Comparison of ENCODE assay signal across 8 cellular contexts in genomic region chr7:24825931-24826661, GRCh38.
DNase-seq lines count a peak whose midpoint lies in the region; ATAC-seq and TF ChIP-seq lines count a peak whose summit lies in the region.

No MANE protein-coding gene starts in this region.

- H3K27ac ChIP-seq in gastroesophageal sphincter (peak overlapping the region in 2 of 4 donors; percentile 5 to 35), suprapubic skin (peak overlapping the region; percentile 64)

- no peak for TF ChIP-seq CTCF in activated B cell treated with CpG ODN at 0.5 μM for 24 hours (IDR thresholded peaks at IDR 0.05)
- no peak for TF ChIP-seq CTCF in gastroesophageal sphincter (IDR thresholded peaks at IDR 0.05)
- TF ChIP-seq CTCF in suprapubic skin (IDR thresholded peaks at IDR 0.05) = no peak

- no peaks in the 10 kb centered on the region for H3K9me3 Mint-ChIP-seq in activated B cell treated with CpG ODN at 0.5 μM for 24 hours

- DNase-seq in activated CD8-positive, alpha-beta memory T cell treated with anti-CD3 and anti-CD28 coated beads for 24 hours = peak; percentile 61
- DNase-seq in activated CD8-positive, alpha-beta memory T cell treated with anti-CD3 and anti-CD28 coated beads, Interleukin-2, amount 50 U/mL, for 4 hours = no peak
- DNase-seq in activated B cell treated with CpG ODN at 0.5 μM for 24 hours (no peak), suprapubic skin (ENCODE audit: low spot score in 2 of 2) (no peak), NCI-H2081 treated with DMSO at 0.1 percent for 48 hours (lab: John Stamatoyannopoulos, UW) (no peak), NCI-H446 (lab: John Stamatoyannopoulos, UW) (no peak)
- no peak for DNase-seq in stimulated activated CD4-positive, alpha-beta T cell treated with anti-CD3 and anti-CD28 coated beads, Interleukin-1b, Interleukin-23, amount 100 ng/mL, for 48 hours

- peak overlapping the region; percentile 31 for H3K27ac Mint-ChIP-seq in activated B cell treated with CpG ODN at 0.5 μM for 24 hours

- H3K27me3 Mint-ChIP-seq in activated B cell treated with CpG ODN at 0.5 μM for 24 hours = no peaks in the 10 kb centered on the region

- H3K4me1 Mint-ChIP-seq in activated B cell treated with CpG ODN at 0.5 μM for 24 hours = peaks cover 61% of the 10 kb centered on the region

- H3K9me3 ChIP-seq in gastroesophageal sphincter (no peaks in the 10 kb centered on the region), suprapubic skin (no peaks in the 10 kb centered on the region)

- intact Hi-C loops in activated B cell treated with CpG ODN at 0.5 μM for 24 hours (cut with micrococcal nuclease) = loop anchor here (10.0 kb wide), 1 partner anchor 1451 kb away; no protein-coding TSS in a partner anchor

- TF ChIP-seq POLR2A in gastroesophageal sphincter (IDR thresholded peaks at IDR 0.05) (no peak), suprapubic skin (IDR thresholded peaks at IDR 0.05) (no peak)

- 47 to 54% methylated on average over 6 of the region's 6 CpGs for WGBS in gastroesophageal sphincter (ENCODE audit: low coverage in 1 of 2), 2 donors
- 44% methylated on average over 6 of the region's 6 CpGs for WGBS in suprapubic skin

- H3K27me3 ChIP-seq in gastroesophageal sphincter = no peaks in the 10 kb centered on the region
- no peaks in the 10 kb centered on the region for H3K27me3 ChIP-seq in suprapubic skin

- peaks cover 29% of the 10 kb centered on the region for H3K36me3 Mint-ChIP-seq in activated B cell treated with CpG ODN at 0.5 μM for 24 hours (ENCODE audit: low read depth)

- H3K4me1 ChIP-seq in gastroesophageal sphincter (peaks cover 3 to 65% (median 15%) of the 10 kb centered on the region in 3 donors), suprapubic skin (peaks cover 56% of the 10 kb centered on the region)

- no peak overlapping the region for H3K4me3 Mint-ChIP-seq in activated B cell treated with CpG ODN at 0.5 μM for 24 hours

- no peak for ATAC-seq in activated B cell treated with CpG ODN at 0.5 μM for 24 hours (ENCODE audit: low read depth)
- ATAC-seq in gastroesophageal sphincter = peak; percentile 17

- H3K4me3 ChIP-seq in gastroesophageal sphincter (no peak overlapping the region), suprapubic skin (no peak overlapping the region)

- TF ChIP-seq EP300 in gastroesophageal sphincter (IDR thresholded peaks at IDR 0.05) (no peak), suprapubic skin (IDR thresholded peaks at IDR 0.05) (no peak)

- POLR2A ChIA-PET in activated B cell treated with CpG ODN at 0.5 μM for 24 hours (lab: Charles Lee) = interaction anchor here (0.6 to 2.4 kb wide), 2 partner anchors 8 to 156 kb away, joined by 3 to 8 read pairs; no protein-coding TSS in a partner anchor

- H3K36me3 ChIP-seq in gastroesophageal sphincter (no peaks in the 10 kb centered on the region), suprapubic skin (no peaks in the 10 kb centered on the region)

- CTCF ChIA-PET in activated B cell treated with CpG ODN at 0.5 μM for 24 hours (lab: Charles Lee) = interaction anchor here (1.5 to 2.6 kb wide), 2 partner anchors 154 to 244 kb away, joined by 4 to 10 read pairs; partner anchors contain the start of gene OSBPL3
